15 cellular contexts compared by ENCODE assay signal in genomic region chr3:170321326-170322034, GRCh38. TPM values are rescaled to one million over a fixed set of nuclear protein-coding genes. Genes with fewer than 3 reads are reported as not detected.
A peak's percentile ranks its signal among the peaks of the same experiment; 100 is the strongest.
DNase-seq lines count a peak whose midpoint lies in the region; TF ChIP-seq lines count a peak whose summit lies in the region.
"Had no signal": no experiment of that assay in that cellular context is flagged by ENCODE, and none has a peak within 500 bp of the region (broad histone marks: within the 10 kb centered on the region; RNA-seq: fewer than 3 reads in every experiment).

No MANE protein-coding gene starts in this region.

- H3K4me3 Mint-ChIP-seq in brain (no peak overlapping the region), neural progenitor cell (peak overlapping the region; percentile 0)

- no peak overlapping the region for H3K27ac ChIP-seq in neural progenitor cell
- H3K27ac ChIP-seq: parathyroid adenoma had no signal

- no peaks in the 10 kb centered on the region for H3K36me3 ChIP-seq in neural progenitor cell

- H3K27me3 Mint-ChIP-seq in brain (no peaks in the 10 kb centered on the region), neural progenitor cell (ENCODE audit: insufficient read depth, low read depth) (peaks cover 2% of the 10 kb centered on the region)

- no peaks in the 10 kb centered on the region for H3F3A ChIP-seq in neural progenitor cell (ENCODE audit: low read depth)

- H2AFZ ChIP-seq in neural progenitor cell (replicated peaks): no peak overlapping the region

- no peak overlapping the region for H3K4me3 ChIP-seq in neural progenitor cell

- H3K9me3 Mint-ChIP-seq in brain (peaks cover 0 to 13% (median 0%) of the 10 kb centered on the region in 5 experiments), neural progenitor cell (peaks cover 5% of the 10 kb centered on the region)

- H4K20me1 ChIP-seq in neural progenitor cell (ENCODE audit: low read depth): no peaks in the 10 kb centered on the region

- no peak overlapping the region for H3K9ac ChIP-seq in neural progenitor cell
- H3K9ac ChIP-seq: parathyroid adenoma had no signal

- no peaks in the 10 kb centered on the region for H3K79me2 ChIP-seq in neural progenitor cell (ENCODE audit: low read depth)
- H3K79me2 ChIP-seq: parathyroid adenoma had no signal

- H3K36me3 Mint-ChIP-seq in brain (no peaks in the 10 kb centered on the region), neural progenitor cell (no peaks in the 10 kb centered on the region)

- DNase-seq in NCI-H1694 treated with DMSO at 0.1 percent for 48 hours (lab: John Stamatoyannopoulos, UW) (peak; percentile 21), NCI-H1694 (lab: John Stamatoyannopoulos, UW) (no peak), NCI-H146 (lab: John Stamatoyannopoulos, UW) (peak; percentile 34), neural progenitor cell (ENCODE audit: low spot score) (no peak), Kasumi-1 (lab: John Stamatoyannopoulos, UW) (no peak), 8988T (no peak)
- no peak for DNase-seq in activated CD4-positive, alpha-beta T cell treated with anti-CD3 and anti-CD28 coated beads, Interleukin-2, amount 50 U/mL, for 1 hour
- DNase-seq: activated CD4-positive, CD25-positive, alpha-beta regulatory T cell; activated CD8-positive, alpha-beta memory T cell treated with anti-CD3 and anti-CD28 coated beads, Interleukin-2, amount 50 U/mL, for 4 hours; activated naive CD4-positive, alpha-beta T cell treated with anti-CD3 and anti-CD28 coated beads, Interleukin-2, amount 50 U/mL, for 16 hours; IMR-90; NCI-H524 treated with DMSO at 0.1 percent for 48 hours; stimulated activated CD8-positive, alpha-beta memory T cell treated with anti-CD3 and anti-CD28 coated beads, Interleukin-4, amount 100 ng/mL, for 48 hours had no signal

- H3K27me3 ChIP-seq in neural progenitor cell: no peaks in the 10 kb centered on the region

- peaks cover 27% of the 10 kb centered on the region for H3K4me1 Mint-ChIP-seq in brain
- peaks cover 46% of the 10 kb centered on the region for H3K4me1 Mint-ChIP-seq in neural progenitor cell

- H3K9me3 ChIP-seq in neural progenitor cell (ENCODE audit: low read depth): no peaks in the 10 kb centered on the region

- TF ChIP-seq CTCF in brain (conservative IDR thresholded peaks at IDR 0.05): no peak
- no peak for TF ChIP-seq CTCF in neural progenitor cell (IDR thresholded peaks at IDR 0.05)

- H3K27ac Mint-ChIP-seq in brain: peak overlapping the region in 4 of 5 experiments; percentile 4 to 61 (median 26)
- no peak overlapping the region for H3K27ac Mint-ChIP-seq in neural progenitor cell

- no peak overlapping the region for H3K4me2 ChIP-seq in neural progenitor cell

- H3K4me1 ChIP-seq in neural progenitor cell: no peaks in the 10 kb centered on the region
- H3K4me1 ChIP-seq: parathyroid adenoma had no signal

RNA-seq across cellular contexts. Expression of gene SKIL, which starts 36.0 kb away (rescaled TPM):
- 2.4 TPM for polyA plus RNA-seq in brain (ENCODE audit: insufficient read depth, low read depth, low replicate concordance)
- 18.0 and 26.6 TPM in 2 replicates for total RNA-seq in neural progenitor cell (ENCODE audit: low replicate concordance)

Comparison
In these comparisons a context has a peak if more than half of its experiments do, and no peak if none do; other contexts are left out.
1. DNase-seq: peak in NCI-H1694 treated with DMSO at 0.1 percent for 48 hours (single experiment) and NCI-H146 (single experiment); none in NCI-H1694 (single experiment), neural progenitor cell (single experiment), Kasumi-1 (0 of 2), 8988T (single experiment) and activated CD4-positive, alpha-beta T cell treated with anti-CD3 and anti-CD28 coated beads, Interleukin-2, amount 50 U/mL, for 1 hour (single experiment).